2 cellular contexts compared by ENCODE assay signal in genomic region chr2:237672731-237673129, GRCh38.
TF ChIP-seq lines count a peak whose summit lies in the region.

No MANE protein-coding gene starts in this region.

TF ChIP-seq in HCT116, 20 proteins besides CTCF, POLR2A, EP300 and RAD21:
- TF ChIP-seq ZBTB33 (IDR thresholded peaks at IDR 0.05; ENCODE audit: extremely low read depth, insufficient replicate concordance, low read length) (no peak), SP1 (IDR thresholded peaks at IDR 0.05; ENCODE audit: low read depth) (no peak), ZNF274 (IDR thresholded peaks at IDR 0.05; ENCODE audit: low read depth, low read length) (no peak), YY1 (IDR thresholded peaks at IDR 0.05; ENCODE audit: extremely low read depth, insufficient replicate concordance, low read depth, low read length) (no peak), CBX3 (IDR thresholded peaks at IDR 0.05; ENCODE audit: low read depth) (no peak), JUND (IDR thresholded peaks at IDR 0.05) (no peak), EZH2phosphoT487 (IDR thresholded peaks at IDR 0.05; ENCODE audit: borderline replicate concordance) (no peak), POLR2AphosphoS5 (IDR thresholded peaks at IDR 0.05; ENCODE audit: low read depth, low read length) (no peak), SIN3A (IDR thresholded peaks at IDR 0.05; ENCODE audit: low read depth) (no peak), ELF1 (IDR thresholded peaks at IDR 0.05; ENCODE audit: borderline replicate concordance, low read depth) (no peak), TCF7L2 (IDR thresholded peaks at IDR 0.05; ENCODE audit: borderline replicate concordance, extremely low read depth, insufficient read depth, insufficient read length) (no peak), CEBPB (IDR thresholded peaks at IDR 0.05; ENCODE audit: low read depth) (no peak), EGR1 (IDR thresholded peaks at IDR 0.05; ENCODE audit: low read depth) (no peak), REST (IDR thresholded peaks at IDR 0.05; ENCODE audit: low read depth) (no peak), ZFX (IDR thresholded peaks at IDR 0.05) (no peak), EZH2 (IDR thresholded peaks at IDR 0.05) (no peak)
- TF ChIP-seq, protein P1, sequence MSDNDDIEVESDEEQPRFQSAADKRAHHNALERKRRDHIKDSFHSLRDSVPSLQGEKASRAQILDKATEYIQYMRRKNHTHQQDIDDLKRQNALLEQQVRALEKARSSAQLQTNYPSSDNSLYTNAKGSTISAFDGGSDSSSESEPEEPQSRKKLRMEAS (IDR thresholded peaks at IDR 0.05): no peak

TF ChIP-seq in H1, 55 proteins besides CTCF, POLR2A, EP300 and RAD21:
- TF ChIP-seq SIN3A (conservative IDR thresholded peaks at IDR 0.05 in 1 of 2, IDR thresholded peaks at IDR 0.05 in 1 of 2; ENCODE audit: low read depth in 1 of 2, low read length in 2 of 2) (no peak), GABPA (IDR thresholded peaks at IDR 0.05; ENCODE audit: borderline replicate concordance, insufficient read depth, low read length) (no peak)
TF ChIP-seq in H1: peak in this region for 0.
